In genomic region chr7:75638607-75639070, GRCh38 we compare ENCODE assay signal across 8 cellular contexts.
DNase-seq lines count a peak whose midpoint lies in the region; ATAC-seq and TF ChIP-seq lines count a peak whose summit lies in the region.

No MANE protein-coding gene starts in this region.

- no peak overlapping the region for H3K27ac Mint-ChIP-seq in activated naive CD4-positive, alpha-beta T cell treated with anti-CD3 and anti-CD28 coated beads for 36 hours

- DNase-seq in activated naive CD4-positive, alpha-beta T cell treated with anti-CD3 and anti-CD28 coated beads for 36 hours, result no peak
- no peak for DNase-seq in activated naive CD4-positive, alpha-beta T cell treated with Interleukin-2 at 50 U/mL for 16 hours
- no peak for DNase-seq in vagina (ENCODE audit: extremely low spot score in 2 of 2)
- DNase-seq in ureter (ENCODE audit: low spot score), result no peak
- no peak for DNase-seq in stimulated activated CD4-positive, alpha-beta T cell treated with anti-CD3 and anti-CD28 coated beads, Interleukin-15, amount 100 ng/mL, for 24 hours

- peaks cover 9% of the 10 kb centered on the region for H3K4me1 Mint-ChIP-seq in activated naive CD4-positive, alpha-beta T cell treated with anti-CD3 and anti-CD28 coated beads for 36 hours (ENCODE audit: low read depth)

- peak overlapping the region; percentile 56 for H3K4me3 Mint-ChIP-seq in activated naive CD4-positive, alpha-beta T cell treated with anti-CD3 and anti-CD28 coated beads for 36 hours

- H3K4me1 ChIP-seq in mucosa of stomach (ENCODE audit: control insufficient read depth, insufficient read depth, low read length), result peaks cover 16% of the 10 kb centered on the region
- H3K4me1 ChIP-seq in vagina, result peaks cover 19% of the 10 kb centered on the region

- H3K36me3 ChIP-seq in mucosa of stomach (ENCODE audit: control insufficient read depth, insufficient read depth, low read length), result no peaks in the 10 kb centered on the region
- no peaks in the 10 kb centered on the region for H3K36me3 ChIP-seq in vagina

- H3K9me3 Mint-ChIP-seq in activated naive CD4-positive, alpha-beta T cell treated with anti-CD3 and anti-CD28 coated beads for 36 hours, result no peaks in the 10 kb centered on the region

- peak overlapping the region; percentile 83 for H3K27ac ChIP-seq in vagina

- H3K36me3 Mint-ChIP-seq in activated naive CD4-positive, alpha-beta T cell treated with anti-CD3 and anti-CD28 coated beads for 36 hours (ENCODE audit: low read depth), result no peaks in the 10 kb centered on the region

- peak overlapping the region; percentile 50 for H3K9ac ChIP-seq in mucosa of stomach (ENCODE audit: low read length)

- H3K27me3 Mint-ChIP-seq in activated naive CD4-positive, alpha-beta T cell treated with anti-CD3 and anti-CD28 coated beads for 36 hours (ENCODE audit: low read depth), result no peaks in the 10 kb centered on the region

- H3K9me3 ChIP-seq in mucosa of stomach (ENCODE audit: control insufficient read depth, low read length) (peaks cover 6% of the 10 kb centered on the region), vagina (no peaks in the 10 kb centered on the region)

- intact Hi-C loops in activated naive CD4-positive, alpha-beta T cell treated with anti-CD3 and anti-CD28 coated beads for 36 hours (cut with micrococcal nuclease), result no loop called here
- intact Hi-C loops in vagina (cut with DNase I), result no loop called here

- ATAC-seq in SK-N-SH treated with all-trans-retinoic acid at 6 μM for 48 hours, result peak; percentile 89
- peak; percentile 24 for ATAC-seq in esophagus mucosa

- no peak for TF ChIP-seq POLR2A in vagina (IDR thresholded peaks at IDR 0.05)

- H3K27me3 ChIP-seq in mucosa of stomach (ENCODE audit: control insufficient read depth, insufficient read depth, low read length), result peaks cover 4% of the 10 kb centered on the region
- H3K27me3 ChIP-seq in vagina, result no peaks in the 10 kb centered on the region

- CTCF ChIA-PET in activated naive CD4-positive, alpha-beta T cell treated with anti-CD3 and anti-CD28 coated beads for 36 hours (lab: Charles Lee), result no interaction called here

- H3K4me3 ChIP-seq in mucosa of stomach (ENCODE audit: low read length), result peak overlapping the region; percentile 36
- H3K4me3 ChIP-seq in vagina, result peak overlapping the region; percentile 64 to 79

- no peak for TF ChIP-seq CTCF in vagina (IDR thresholded peaks at IDR 0.05)

TF ChIP-seq in SK-N-SH treated with all-trans-retinoic acid at 6 μM for 48 hours, 23 proteins besides CTCF, POLR2A, EP300 and RAD21:
- TF ChIP-seq ZFP3 (CRISPR knock-in tag; IDR thresholded peaks at IDR 0.05) (0 out of 2 replicates have a peak, but pooled peaks have one; percentile 16), ZFP30 (CRISPR knock-in tag; IDR thresholded peaks at IDR 0.05) (no peak)
TF ChIP-seq in SK-N-SH treated with all-trans-retinoic acid at 6 μM for 48 hours: peak in this region for 1.
